1 cellular context compared by ENCODE assay signal in genomic region chr6:31827286-31828079, GRCh38.
TF ChIP-seq lines count a peak whose summit lies in the region.

Gene HSPA1B, plus strand, starts transcription at chr6:31827738. Its CDS starts 213 bp downstream, at chr6:31827951.

TF ChIP-seq in HepG2, 621 proteins besides CTCF, POLR2A, EP300 and RAD21 (continued from another document and continues in another):
- TF ChIP-seq KAT8 (CRISPR knock-in tag; IDR thresholded peaks at IDR 0.05) (peak; percentile 73), CAMTA2 (CRISPR knock-in tag; IDR thresholded peaks at IDR 0.05; ENCODE audit: borderline replicate concordance) (no peak), JUN (CRISPR knock-in tag; IDR thresholded peaks at IDR 0.05) (no peak), GTF2F1 (IDR thresholded peaks at IDR 0.05; ENCODE audit: low read length) (peak; percentile 79; the same call in 1 of the 2 replicates), SNAI1 (CRISPR knock-in tag; IDR thresholded peaks at IDR 0.05; ENCODE audit: borderline replicate concordance) (0 out of 2 replicates have a peak, but pooled peaks have one; percentile 58), ZBTB34 (CRISPR knock-in tag; IDR thresholded peaks at IDR 0.05) (peak; percentile 64; the same call in 1 of the 2 replicates), ZBTB21 (CRISPR knock-in tag; IDR thresholded peaks at IDR 0.05) (no peak), HNF1B (CRISPR knock-in tag; IDR thresholded peaks at IDR 0.05) (peak; percentile 77), CBX2 (IDR thresholded peaks at IDR 0.05; ENCODE audit: low read depth, low read length) (no peak), CBX2 (CRISPR knock-in tag; IDR thresholded peaks at IDR 0.05; ENCODE audit: low read depth) (no peak), DMTF1 (CRISPR knock-in tag; IDR thresholded peaks at IDR 0.05) (no peak), ZNF550 (CRISPR knock-in tag; IDR thresholded peaks at IDR 0.05; ENCODE audit: borderline replicate concordance) (no peak), ZC3H13 (CRISPR knock-in tag; IDR thresholded peaks at IDR 0.05) (no peak), HHEX (CRISPR knock-in tag; IDR thresholded peaks at IDR 0.05) (no peak), ZNF382 (CRISPR knock-in tag; IDR thresholded peaks at IDR 0.05; ENCODE audit: borderline replicate concordance) (no peak), SP1 (IDR thresholded peaks at IDR 0.05) (no peak), SP1 (CRISPR knock-in tag; IDR thresholded peaks at IDR 0.05) (peak; percentile 46; the same call in 1 of the 2 replicates), HCFC1 (IDR thresholded peaks at IDR 0.05; ENCODE audit: low read depth, low read length) (0 out of 2 replicates have a peak, but pooled peaks have one; percentile 36), PITX1 (CRISPR knock-in tag; IDR thresholded peaks at IDR 0.05) (peak; percentile 62; the same call in 1 of the 2 replicates), ZNF160 (CRISPR knock-in tag; IDR thresholded peaks at IDR 0.05) (peak; percentile 84; the same call in 1 of the 2 replicates), FOXO1 (CRISPR knock-in tag; IDR thresholded peaks at IDR 0.05) (peak; percentile 76), ZNF761 (CRISPR knock-in tag; conservative IDR thresholded peaks at IDR 0.05) (no peak), MYNN (CRISPR knock-in tag; IDR thresholded peaks at IDR 0.05; ENCODE audit: low read depth) (peak; percentile 62; the same call in 1 of the 2 replicates), MIER2 (CRISPR knock-in tag; IDR thresholded peaks at IDR 0.05) (no peak), ZNF280D (CRISPR knock-in tag; IDR thresholded peaks at IDR 0.05) (peak; percentile 86; the same call in 1 of the 2 replicates), MAX (IDR thresholded peaks at IDR 0.05) (peak; percentile 62; the same call in 1 of the 2 replicates), POGZ (CRISPR knock-in tag; IDR thresholded peaks at IDR 0.05) (0 out of 2 replicates have a peak, but pooled peaks have one; percentile 77), YEATS4 (CRISPR knock-in tag; IDR thresholded peaks at IDR 0.05; ENCODE audit: borderline replicate concordance) (0 out of 2 replicates have a peak, but pooled peaks have one; percentile 27), MXD4 (CRISPR knock-in tag; IDR thresholded peaks at IDR 0.05) (peak; percentile 77), DDIT3 (CRISPR knock-in tag; IDR thresholded peaks at IDR 0.05) (0 out of 2 replicates have a peak, but pooled peaks have one; percentile 46), ZNF605 (CRISPR knock-in tag; IDR thresholded peaks at IDR 0.05) (peak; percentile 87), ZMYM4 (CRISPR knock-in tag; IDR thresholded peaks at IDR 0.05) (peak; percentile 89), KIAA2018 (CRISPR knock-in tag; IDR thresholded peaks at IDR 0.05; ENCODE audit: borderline replicate concordance) (no peak), RNF2 (conservative IDR thresholded peaks at IDR 0.05; ENCODE audit: low read depth) (peak; percentile 15; the same call in 1 of the 2 replicates), NFYC (CRISPR knock-in tag; IDR thresholded peaks at IDR 0.05) (peak; percentile 89), ZNF841 (CRISPR knock-in tag; IDR thresholded peaks at IDR 0.05; ENCODE audit: borderline replicate concordance) (no peak), ZBTB39 (CRISPR knock-in tag; IDR thresholded peaks at IDR 0.05) (no peak), ZNF766 (CRISPR knock-in tag; IDR thresholded peaks at IDR 0.05; ENCODE audit: borderline replicate concordance) (0 out of 2 replicates have a peak, but pooled peaks have one; percentile 37), ASH2L (IDR thresholded peaks at IDR 0.05; ENCODE audit: insufficient read length, low read depth, low read length) (peak; percentile 21), ZNF552 (CRISPR knock-in tag; IDR thresholded peaks at IDR 0.05; ENCODE audit: borderline replicate concordance) (peak; percentile 73; the same call in 1 of the 2 replicates), ZNF460 (CRISPR knock-in tag; IDR thresholded peaks at IDR 0.05; ENCODE audit: borderline replicate concordance) (no peak), ZNF691 (CRISPR knock-in tag; IDR thresholded peaks at IDR 0.05; ENCODE audit: borderline replicate concordance, low read depth) (no peak), ZFY (CRISPR knock-in tag; IDR thresholded peaks at IDR 0.05) (peak; percentile 35), HDAC6 (IDR thresholded peaks at IDR 0.05; ENCODE audit: low read depth, low read length) (no peak)
